9 cellular contexts compared by ENCODE assay signal in the genomic region with DNA sequence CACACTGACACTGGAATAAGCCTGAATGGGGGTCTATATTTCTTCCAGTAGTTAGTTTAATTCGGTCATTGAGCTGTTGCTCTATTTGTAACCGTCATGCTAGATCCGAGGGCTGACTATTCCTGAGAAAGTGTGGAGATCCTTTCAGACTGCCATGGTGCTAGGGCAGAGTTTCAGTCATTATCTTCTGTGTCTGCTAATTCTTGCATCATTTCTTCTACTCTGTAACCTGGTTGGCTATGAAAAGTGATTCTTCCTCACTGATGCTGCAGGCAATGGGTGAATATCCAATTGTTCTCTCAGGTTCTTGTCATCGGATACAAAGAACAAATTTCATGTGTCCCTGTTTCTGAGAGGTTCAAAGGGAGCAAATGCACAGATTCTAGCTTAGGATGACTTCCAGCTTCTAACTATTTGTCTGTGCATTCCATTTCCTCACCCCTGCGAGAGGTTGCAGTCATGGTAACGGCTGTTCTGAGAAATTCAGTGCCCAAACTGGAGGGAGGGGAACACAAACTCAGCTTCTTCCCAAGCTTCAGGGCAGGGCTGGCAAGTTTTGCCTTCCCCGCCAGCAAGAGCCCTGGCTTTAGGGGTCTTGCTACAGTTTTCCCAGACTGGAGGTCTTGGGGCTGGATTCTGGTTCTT. TPM values are rescaled to one million over a fixed set of nuclear protein-coding genes. Genes with fewer than 3 reads are reported as not detected.
DNase-seq lines count a peak whose midpoint lies in the region; ATAC-seq and TF ChIP-seq lines count a peak whose summit lies in the region.
"Had no signal": no experiment of that assay in that cellular context is flagged by ENCODE, and none has a peak within 500 bp of the region (broad histone marks: within the 10 kb centered on the region; RNA-seq: fewer than 3 reads in every experiment).

No MANE protein-coding gene starts in this region.

- H3K27ac Mint-ChIP-seq in CD14-positive monocyte (peak overlapping the region in 4 of 7 donors; percentile 38 to 73 (median 66)), nephron (peak overlapping the region; percentile 8 to 48 (median 23))

- intact Hi-C loops in CD14-positive monocyte (cut with micrococcal nuclease): loop anchor here in 1 of 2 donors (5.0 kb wide), 1 partner anchor 64 kb away; no protein-coding TSS in a partner anchor

- H2AFZ ChIP-seq in KMS-11 (ENCODE audit: low read depth): no peak overlapping the region

- H4K20me1 ChIP-seq in KMS-11 (ENCODE audit: insufficient read depth): peaks cover 18% of the 10 kb centered on the region

- no peak for TF ChIP-seq CTCF in CD14-positive monocyte (IDR thresholded peaks at IDR 0.05)
- TF ChIP-seq CTCF in KMS-11 (conservative IDR thresholded peaks at IDR 0.05; ENCODE audit: low read depth, low read length): no peak
- TF ChIP-seq CTCF in nephron (IDR thresholded peaks at IDR 0.05; ENCODE audit: unreplicated experiment in 3 of 3): no peak

- H3K27me3 ChIP-seq in KMS-11 (ENCODE audit: insufficient read depth, low read depth): no peaks in the 10 kb centered on the region

- no peak overlapping the region for H3K4me3 ChIP-seq in KMS-11 (IDR thresholded peaks at IDR 0.05; ENCODE audit: insufficient read depth, low read depth, low read length)

- H3K9me3 Mint-ChIP-seq in CD14-positive monocyte (no peaks in the 10 kb centered on the region), nephron (no peaks in the 10 kb centered on the region)

- DNase-seq in CD14-positive monocyte (ENCODE audit: low spot score) (no peak), dedifferentiated amniotic fluid mesenchymal stem cell (ENCODE audit: extremely low spot score) (peak; percentile 32), NOMO-1 treated with dmso at 0.1 percent for 144 hours (lab: John Stamatoyannopoulos, UW; ENCODE audit: unreplicated experiment) (no peak), SIG-M5 (lab: John Stamatoyannopoulos, UW) (no peak)
- DNase-seq: caudate nucleus had no signal

- peaks cover 92% of the 10 kb centered on the region for H3K79me2 ChIP-seq in KMS-11 (ENCODE audit: insufficient read depth, low read depth)

- ATAC-seq in GM21367 (IDR thresholded peaks at IDR 0.05; ENCODE audit: unreplicated experiment): no peak
- no peak for ATAC-seq in esophagus mucosa

- H3K27me3 Mint-ChIP-seq in CD14-positive monocyte (ENCODE audit: low read depth in 3 of 3) (no peaks in the 10 kb centered on the region), nephron (ENCODE audit: low read depth) (no peaks in the 10 kb centered on the region)

- H3K4me3 Mint-ChIP-seq in CD14-positive monocyte: peak overlapping the region in 1 of 2 donors; percentile 4
- H3K4me3 Mint-ChIP-seq in nephron: no peak overlapping the region

- H3K4me2 ChIP-seq in KMS-11: peak overlapping the region; percentile 89; the same call in 1 of the 2 replicates

- peak overlapping the region; percentile 49; the same call in 1 of the 2 replicates for H3K27ac ChIP-seq in KMS-11

- H3K36me3 Mint-ChIP-seq in CD14-positive monocyte (peaks cover 32 to 45% of the 10 kb centered on the region in 2 donors), nephron (ENCODE audit: low read depth) (no peaks in the 10 kb centered on the region)

- H3K4me1 Mint-ChIP-seq in CD14-positive monocyte: peaks cover 34% of the 10 kb centered on the region
- peaks cover 4% of the 10 kb centered on the region for H3K4me1 Mint-ChIP-seq in nephron

- no peak overlapping the region; the same call in 1 of the 2 replicates for H3K9ac ChIP-seq in KMS-11

- 0 out of 2 replicates have a peak, but pooled peaks cover 9% of the 10 kb centered on the region for H3K36me3 ChIP-seq in KMS-11 (ENCODE audit: insufficient read depth)

- H3K4me1 ChIP-seq in KMS-11 (ENCODE audit: low read depth, poor library complexity, severe bottlenecking): peaks cover 83% of the 10 kb centered on the region

RNA-seq across cellular contexts. Expression of a gene that starts 11.0 kb away (rescaled TPM):
- polyA plus RNA-seq in CD14-positive monocyte: 10 to 100 TPM; 27.9 to 28.9 TPM
- 12.2 TPM for total RNA-seq in esophagus mucosa

RNA-seq across cellular contexts. Expression of a gene that starts 49.0 kb away (rescaled TPM):
- polyA plus RNA-seq in CD14-positive monocyte: 10 to 100 TPM in 1 of 2 donors, 1 to 10 TPM in 1; 6.8 to 12.3 TPM
- total RNA-seq in esophagus mucosa: 53.0 TPM
